In genomic region chr3:37904614-37905047, GRCh38 we compare ENCODE assay signal across 14 cellular contexts. TPM values are rescaled to one million over a fixed set of nuclear protein-coding genes. Genes with fewer than 3 reads are reported as not detected.
DNase-seq lines count a peak whose midpoint lies in the region; ATAC-seq, FAIRE-seq and TF ChIP-seq lines count a peak whose summit lies in the region.
"Had no signal": no experiment of that assay in that cellular context is flagged by ENCODE, and none has a peak within 500 bp of the region (broad histone marks: within the 10 kb centered on the region; RNA-seq: fewer than 3 reads in every experiment).

No MANE protein-coding gene starts in this region.

- TF ChIP-seq EP300 in esophagus muscularis mucosa (IDR thresholded peaks at IDR 0.05) = no peak

- peak overlapping the region; percentile 76 for H3K27ac Mint-ChIP-seq in Calu3 (ENCODE audit: unreplicated experiment)
- H3K27ac Mint-ChIP-seq: activated naive CD8-positive, alpha-beta T cell treated with anti-CD3 and anti-CD28 coated beads for 36 hours had no signal

- H3K4me3 Mint-ChIP-seq in Calu3 (ENCODE audit: low read depth, unreplicated experiment) = no peak overlapping the region
- H3K4me3 Mint-ChIP-seq: activated naive CD8-positive, alpha-beta T cell treated with anti-CD3 and anti-CD28 coated beads for 36 hours had no signal

- H3K4me3 ChIP-seq in esophagus muscularis mucosa = no peak overlapping the region

- H3K27ac ChIP-seq in esophagus muscularis mucosa (replicated peaks in 1 of 4) = peak overlapping the region; percentile 54 to 72 (median 64)

- no peak for TF ChIP-seq CTCF in Calu3 (IDR thresholded peaks at IDR 0.05; ENCODE audit: unreplicated experiment)
- TF ChIP-seq CTCF in esophagus muscularis mucosa (IDR thresholded peaks at IDR 0.05) = no peak
- no peak for TF ChIP-seq CTCF in omental fat pad (IDR thresholded peaks at IDR 0.05)
- TF ChIP-seq CTCF in D721Med (IDR thresholded peaks at IDR 0.05; ENCODE audit: insufficient read depth, missing control alignments) = no peak

- ATAC-seq in omental fat pad (ENCODE audit: low FRiP score) (peak; percentile 86), GM21515 (IDR thresholded peaks at IDR 0.05; ENCODE audit: unreplicated experiment) (no peak), GM18517 (IDR thresholded peaks at IDR 0.05; ENCODE audit: unreplicated experiment) (no peak)
- ATAC-seq: PC-3 had no signal

- no peaks in the 10 kb centered on the region for H3K27me3 ChIP-seq in esophagus muscularis mucosa

- H3K9me3 ChIP-seq in esophagus muscularis mucosa = no peaks in the 10 kb centered on the region

- H3K27me3 Mint-ChIP-seq in Calu3 (ENCODE audit: unreplicated experiment) = no peaks in the 10 kb centered on the region

- H3K4me1 Mint-ChIP-seq in Calu3 (ENCODE audit: low read depth, unreplicated experiment) = peaks cover 61% of the 10 kb centered on the region

- H3K4me1 ChIP-seq in esophagus muscularis mucosa = peaks cover 54 to 81% (median 71%) of the 10 kb centered on the region in 4 donors

- no TSS peak for BruUV-seq in Calu3 (replicated peaks; lab: Mats Ljungman, UMichigan)

- no peak for FAIRE-seq in D721Med (lab: Jason Lieb, UNC)
- FAIRE-seq: GM18507 had no signal

- no peak for TF ChIP-seq POLR2A in esophagus muscularis mucosa (IDR thresholded peaks at IDR 0.05; ENCODE audit: low read depth)

- intact Hi-C loops in Calu3 (cut with micrococcal nuclease; ENCODE audit: unreplicated experiment) = no loop called here
- intact Hi-C loops in esophagus muscularis mucosa (cut with DNase I) = no loop called here

- 57% methylated on average over 3 of the region's 3 CpGs for WGBS in esophagus muscularis mucosa

- H3K9me3 Mint-ChIP-seq in Calu3 (ENCODE audit: low read depth, unreplicated experiment) = no peaks in the 10 kb centered on the region
- H3K9me3 Mint-ChIP-seq: activated naive CD8-positive, alpha-beta T cell treated with anti-CD3 and anti-CD28 coated beads for 36 hours had no signal

- CTCF ChIA-PET in Calu3 (lab: Charles Lee) = no interaction called here

- DNase-seq in Calu3 (no peak), RPMI7951 (ENCODE audit: low read depth) (peak; percentile 45), esophagus muscularis mucosa (ENCODE audit: extremely low spot score) (no peak), omental fat pad (ENCODE audit: low spot score) (no peak), D721Med (ENCODE audit: insufficient read length, low spot score) (no peak), SKM-1 (lab: John Stamatoyannopoulos, UW; ENCODE audit: unreplicated experiment) (no peak)
- DNase-seq: activated CD4-positive, CD25-positive, alpha-beta regulatory T cell treated with anti-CD3 and anti-CD28 coated beads, Interleukin-2, amount 50 U/mL, for 72 hours; activated naive CD8-positive, alpha-beta T cell treated with anti-CD3 and anti-CD28 coated beads for 36 hours; head of caudate nucleus; PC-3; stimulated activated CD4-positive, alpha-beta T cell treated with anti-CD3 and anti-CD28 coated beads, Interleukin-1b, Interleukin-23, amount 100 ng/mL, for 48 hours had no signal

- peaks cover 11% of the 10 kb centered on the region for H3K36me3 Mint-ChIP-seq in Calu3 (ENCODE audit: insufficient read depth, unreplicated experiment)

- H3K36me3 ChIP-seq in esophagus muscularis mucosa = no peaks in the 10 kb centered on the region

RNA-seq across cellular contexts. Expression of gene CTDSPL, which starts 43.0 kb away (rescaled TPM):
- total RNA-seq in Calu3 (2022) = 55.2 and 81.9 TPM in 2 replicates
- total RNA-seq in RPMI7951 (2014; rRNA removed; shearing (Covaris generic)) = 17.3 and 26.3 TPM in 2 replicates
- 10 to 100 TPM; 39.9 to 60.6 (median 54.6) TPM for total RNA-seq in esophagus muscularis mucosa
- total RNA-seq in omental fat pad = 10 to 100 TPM; 23.9 to 41.8 (median 33.2) TPM
